In the genomic region with DNA sequence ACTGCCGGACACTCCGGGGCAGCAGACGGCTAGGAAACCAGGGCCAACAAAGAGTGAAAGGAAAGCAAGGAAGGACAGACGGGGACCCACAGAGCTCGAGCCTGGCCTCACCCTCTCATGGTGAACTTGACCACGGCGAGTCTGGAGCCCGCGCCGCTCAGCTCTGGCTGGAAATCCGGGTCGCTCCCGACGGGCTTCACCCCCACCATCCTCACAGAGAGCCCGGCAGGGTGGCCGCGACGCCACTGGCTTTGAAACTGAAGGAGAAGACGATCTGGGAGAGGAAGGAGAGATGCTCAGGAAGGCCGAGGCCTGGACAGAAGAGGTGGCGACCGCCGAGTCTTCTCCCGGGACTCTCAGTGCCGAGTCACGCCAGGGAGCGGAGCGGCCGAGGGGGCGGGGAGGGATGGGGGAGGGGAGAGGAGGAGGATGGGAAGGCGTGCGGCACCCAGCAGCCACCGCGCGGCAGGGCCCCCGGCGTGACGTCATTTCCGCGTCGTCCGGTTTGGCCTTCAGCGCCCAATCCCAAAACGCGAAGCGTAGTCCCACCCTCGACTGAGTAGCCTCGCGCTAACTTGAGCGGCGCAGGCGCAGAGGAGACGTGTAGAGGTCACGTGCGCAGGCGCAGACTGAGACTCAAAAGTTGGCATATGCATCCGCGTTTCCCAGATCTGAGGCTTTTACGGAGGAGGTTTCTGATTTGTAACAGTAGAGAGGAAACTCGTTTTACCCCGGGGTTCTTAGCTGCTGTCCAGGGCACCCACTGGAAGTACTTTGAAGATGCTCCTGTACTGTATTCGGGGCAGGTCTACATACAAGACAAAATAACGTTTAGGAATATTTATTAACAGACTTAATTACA, we compare ENCODE assay signal across 8 cellular contexts. TPM values are rescaled to one million over a fixed set of nuclear protein-coding genes. Genes with fewer than 3 reads are reported as not detected.
A peak's percentile ranks its signal among the peaks of the same experiment; 100 is the strongest.
DNase-seq lines count a peak whose midpoint lies in the region; ATAC-seq and TF ChIP-seq lines count a peak whose summit lies in the region.

A gene (minus strand): TSS at position 361 of the 862 bp plus-strand sequence. CDS start 152 bp downstream, at position 209.

- peaks cover 49% of the 10 kb centered on the region for H3K79me2 ChIP-seq in SU-DHL-6 (ENCODE audit: insufficient read depth, low read length)

- ATAC-seq in HG02678 (IDR thresholded peaks at IDR 0.05; ENCODE audit: unreplicated experiment) = peak; percentile 96
- peak; percentile 98 for ATAC-seq in activated naive CD8-positive, alpha-beta T cell treated with anti-CD3 and anti-CD28 coated beads, Interleukin-2, amount 10 ng/mL, durations not matched to agents 7 days and 5 days (ENCODE audit: low read depth)

- whole genome bisulfite sequencing in thymus = under 1% methylated on average over 63 of the region's 63 CpGs

- POLR2A ChIA-PET in activated naive CD8-positive, alpha-beta T cell treated with anti-CD3 and anti-CD28 coated beads, Interleukin-2, amount 10 ng/mL, durations not matched to agents 7 days and 5 days (lab: Charles Lee) = interaction anchor here (0.9 to 5.6 kb wide), 6 partner anchors 9 to 20 kb away, joined by 3 to 58 read pairs (median 4); a partner anchor contains a TSS

- H3K9me3 ChIP-seq in SU-DHL-6 (ENCODE audit: insufficient read depth, low read length) (no peaks in the 10 kb centered on the region), thymus (ENCODE audit: control insufficient read depth) (no peaks in the 10 kb centered on the region)

- peak within 1 kb of the TSS; percentile 78 for H3K27ac ChIP-seq in SU-DHL-6 (ENCODE audit: low read depth, low read length)
- H3K27ac ChIP-seq in thymus (ENCODE audit: low read depth) = peak within 1 kb of the TSS; percentile 85

- no peak for TF ChIP-seq CTCF in GM10266 (IDR thresholded peaks at IDR 0.05; ENCODE audit: control insufficient read depth, insufficient read depth, low read depth, missing control alignments)
- TF ChIP-seq CTCF in SU-DHL-6 (IDR thresholded peaks at IDR 0.05; ENCODE audit: insufficient read depth, low read length, poor library complexity, severe bottlenecking) = no peak
- TF ChIP-seq CTCF in osteocyte (IDR thresholded peaks at IDR 0.05) = no peak

- H3K9ac ChIP-seq in SU-DHL-6 (ENCODE audit: low read length) = peak within 1 kb of the TSS; percentile 83

- H3K9me2 ChIP-seq in SU-DHL-6 (replicated peaks; ENCODE audit: insufficient read depth, low read length) = no peaks in the 10 kb centered on the region

- H3K9me3 Mint-ChIP-seq in activated naive CD8-positive, alpha-beta T cell treated with anti-CD3 and anti-CD28 coated beads, Interleukin-2, amount 10 ng/mL, durations not matched to agents 7 days and 5 days = no peaks in the 10 kb centered on the region
- no peaks in the 10 kb centered on the region for H3K9me3 Mint-ChIP-seq in osteocyte (ENCODE audit: unreplicated experiment)

- peak within 1 kb of the TSS; percentile 97 for H3K27ac Mint-ChIP-seq in activated naive CD8-positive, alpha-beta T cell treated with anti-CD3 and anti-CD28 coated beads, Interleukin-2, amount 10 ng/mL, durations not matched to agents 7 days and 5 days
- peak within 1 kb of the TSS; percentile 99 for H3K27ac Mint-ChIP-seq in osteocyte (ENCODE audit: unreplicated experiment)

- peaks cover 29% of the 10 kb centered on the region for H3K4me1 Mint-ChIP-seq in activated naive CD8-positive, alpha-beta T cell treated with anti-CD3 and anti-CD28 coated beads, Interleukin-2, amount 10 ng/mL, durations not matched to agents 7 days and 5 days
- H3K4me1 Mint-ChIP-seq in osteocyte (ENCODE audit: unreplicated experiment) = peaks cover 39% of the 10 kb centered on the region

- peak within 1 kb of the TSS; percentile 55 for H2AFZ ChIP-seq in SU-DHL-6 (ENCODE audit: low read depth, low read length, severe bottlenecking)

- no peaks in the 10 kb centered on the region for H3K27me3 ChIP-seq in SU-DHL-6 (ENCODE audit: low read length)
- no peaks in the 10 kb centered on the region for H3K27me3 ChIP-seq in thymus (ENCODE audit: control insufficient read depth, insufficient read depth)

- peaks cover 37% of the 10 kb centered on the region for H4K20me1 ChIP-seq in SU-DHL-6 (ENCODE audit: low read depth, low read length)

- H3K4me1 ChIP-seq in thymus (ENCODE audit: control insufficient read depth, insufficient read depth, low read length) = peaks cover 3% of the 10 kb centered on the region

- peaks cover 6% of the 10 kb centered on the region; the same call in 1 of the 2 replicates for H3K36me3 ChIP-seq in SU-DHL-6 (ENCODE audit: low read length)
- H3K36me3 ChIP-seq in thymus (ENCODE audit: control insufficient read depth, insufficient read depth) = peaks cover 4% of the 10 kb centered on the region

- DNase-seq in GM10266 (ENCODE audit: extremely low spot score) = peak; percentile 91
- DNase-seq in NCI-H128 (lab: John Stamatoyannopoulos, UW; ENCODE audit: unreplicated experiment) = peak; percentile 99
- DNase-seq in activated naive CD8-positive, alpha-beta T cell treated with anti-CD3 and anti-CD28 coated beads, Interleukin-2, amount 10 ng/mL, durations not matched to agents 7 days and 5 days = peak; percentile 96
- peak; percentile 96 to 100 (median 98) for DNase-seq in head of caudate nucleus
- DNase-seq in osteocyte (ENCODE audit: extremely low spot score, unreplicated experiment) = peak; percentile 100

- intact Hi-C loops in head of caudate nucleus (cut with DNase I) = loop anchor here (1.0 kb wide), 1 partner anchor 13 kb away; a partner anchor contains a TSS

- peak within 1 kb of the TSS; percentile 96 for H3K4me2 ChIP-seq in SU-DHL-6 (ENCODE audit: low read depth, low read length, poor library complexity, severe bottlenecking)

- peaks cover 13% of the 10 kb centered on the region for H3K36me3 Mint-ChIP-seq in activated naive CD8-positive, alpha-beta T cell treated with anti-CD3 and anti-CD28 coated beads, Interleukin-2, amount 10 ng/mL, durations not matched to agents 7 days and 5 days
- H3K36me3 Mint-ChIP-seq in osteocyte (ENCODE audit: unreplicated experiment) = peaks cover 2% of the 10 kb centered on the region

- H3K27me3 Mint-ChIP-seq in activated naive CD8-positive, alpha-beta T cell treated with anti-CD3 and anti-CD28 coated beads, Interleukin-2, amount 10 ng/mL, durations not matched to agents 7 days and 5 days = no peaks in the 10 kb centered on the region
- H3K27me3 Mint-ChIP-seq in osteocyte (ENCODE audit: unreplicated experiment) = no peaks in the 10 kb centered on the region

- H3K4me3 Mint-ChIP-seq in activated naive CD8-positive, alpha-beta T cell treated with anti-CD3 and anti-CD28 coated beads, Interleukin-2, amount 10 ng/mL, durations not matched to agents 7 days and 5 days = peak within 1 kb of the TSS; percentile 95
- H3K4me3 Mint-ChIP-seq in osteocyte (ENCODE audit: unreplicated experiment) = peak within 1 kb of the TSS; percentile 99

- H3K4me3 ChIP-seq in SU-DHL-6 (ENCODE audit: insufficient read depth, low read length, poor library complexity, severe bottlenecking) = peak within 1 kb of the TSS; percentile 85
- H3K4me3 ChIP-seq in thymus (ENCODE audit: low read length) = peak within 1 kb of the TSS; percentile 76

- H3F3A ChIP-seq in SU-DHL-6 (ENCODE audit: insufficient read depth) = no peaks in the 10 kb centered on the region; the same call in 1 of the 2 replicates

RNA-seq across cellular contexts. Expression of the gene that starts here (rescaled TPM):
- 10 to 100 TPM; 45.3 to 50.6 TPM for total RNA-seq in activated naive CD8-positive, alpha-beta T cell treated with anti-CD3 and anti-CD28 coated beads, Interleukin-2, amount 10 ng/mL, durations not matched to agents 7 days and 5 days
- total RNA-seq in osteocyte = 67.2 and 68.6 TPM in 2 replicates
- polyA plus RNA-seq in thymus = 77.7 TPM

Comparison
In these comparisons a context has a peak if more than half of its experiments do, and no peak if none do; other contexts are left out.
1. Peak in every context shown above with its lines: DNase-seq, ATAC-seq, H3K4me3 ChIP-seq and H3K27ac ChIP-seq.